Comparison of ENCODE assay signal across 1 cellular context in the genomic region with DNA sequence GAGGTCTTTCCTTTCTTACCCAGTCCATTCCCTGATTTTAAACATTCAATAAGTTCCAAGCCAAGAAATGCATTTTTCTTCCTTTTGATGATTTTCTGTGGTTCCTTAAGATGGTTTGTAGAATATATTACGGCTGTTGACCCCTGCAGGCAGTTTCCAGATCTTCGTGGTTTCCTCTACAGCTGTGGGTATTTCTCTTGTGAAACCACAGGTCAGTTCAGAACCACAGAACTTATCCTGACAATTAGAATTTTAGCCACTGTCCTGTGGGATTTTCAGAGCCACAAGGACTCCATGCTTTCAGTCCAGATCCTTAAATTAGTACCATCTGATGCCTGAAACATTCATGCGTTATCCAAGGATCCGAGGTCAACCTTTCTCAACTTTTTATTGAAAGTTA.
TF ChIP-seq lines count a peak whose summit lies in the region.

No MANE protein-coding gene starts in this region.

TF ChIP-seq in A549, 52 proteins besides CTCF, POLR2A, EP300 and RAD21 (continued from another document):
- TF ChIP-seq CHD2 (IDR thresholded peaks at IDR 0.05; ENCODE audit: low read length, partially characterized antibody) (no peak), EHMT2 (IDR thresholded peaks at IDR 0.05; ENCODE audit: low read depth) (no peak), HDAC2 (IDR thresholded peaks at IDR 0.05) (no peak), ZFP36 (IDR thresholded peaks at IDR 0.05; ENCODE audit: borderline replicate concordance, partially characterized antibody) (no peak)
